ENCODE assay signal across 6 cellular contexts in genomic region chr11:89669586-89669985, GRCh38. TPM values are rescaled to one million over a fixed set of nuclear protein-coding genes. Genes with fewer than 3 reads are reported as not detected.
"Had no signal": no experiment of that assay in that cellular context is flagged by ENCODE, and none has a peak within 500 bp of the region (broad histone marks: within the 10 kb centered on the region; RNA-seq: fewer than 3 reads in every experiment).

No MANE protein-coding gene starts in this region.

RNA-seq across cellular contexts. Expression of gene TRIM77, which starts 40.5 kb away (rescaled TPM):
- total RNA-seq: HepG2, HT-29, HT1080, IMR-90, K562 had no signal
- polyA plus RNA-seq: HepG2, IgD-negative memory B cell, IMR-90, K562 had no signal
